In genomic region chr19:35862528-35862927, GRCh38 we compare ENCODE assay signal across 24 cellular contexts. TPM values are rescaled to one million over a fixed set of nuclear protein-coding genes. Genes with fewer than 3 reads are reported as not detected.
DNase-seq lines count a peak whose midpoint lies in the region; ATAC-seq, FAIRE-seq and TF ChIP-seq lines count a peak whose summit lies in the region.
"Had no signal": no experiment of that assay in that cellular context is flagged by ENCODE, and none has a peak within 500 bp of the region (broad histone marks: within the 10 kb centered on the region; RNA-seq: fewer than 3 reads in every experiment).

No MANE protein-coding gene starts in this region.

- TF ChIP-seq EP300 in K562 (IDR thresholded peaks at IDR 0.05; ENCODE audit: low read length), result no peak

- no peaks in the 10 kb centered on the region for H3K9me1 ChIP-seq in K562 (ENCODE audit: control insufficient read depth, insufficient read depth, low read length)

- H3K36me3 Mint-ChIP-seq in natural killer cell treated with Interleukin-12 subunit alpha and Interleukin-12 subunit beta and Interleukin-15 and Interleukin-18, amount 100 ng/mL, for 72 hours, result no peaks in the 10 kb centered on the region
- H3K36me3 Mint-ChIP-seq in natural killer cell, result no peaks in the 10 kb centered on the region

- H3K79me2 ChIP-seq in K562 (ENCODE audit: control insufficient read depth, insufficient read depth, low read length), result no peaks in the 10 kb centered on the region

- WGBS in K562 (ENCODE audit: insufficient coverage, low coverage, missing lambda C conversion rate), result 19% methylated on average over 13 of the region's 14 CpGs
- 77% methylated on average over 7 of the region's 14 CpGs for WGBS in right lobe of liver (ENCODE audit: insufficient coverage, low coverage, low lambda C conversion rate, missing lambda C conversion rate)

- no peak for ATAC-seq in natural killer cell treated with Interleukin-12 subunit alpha and Interleukin-12 subunit beta and Interleukin-15 and Interleukin-18, amount 100 ng/mL, for 72 hours
- no peak for ATAC-seq in natural killer cell
- ATAC-seq in K562, result peak; percentile 78
- ATAC-seq in right lobe of liver, result peak; percentile 42 to 53 (median 44)
- no peak for ATAC-seq in HG02885 (IDR thresholded peaks at IDR 0.05; ENCODE audit: poor library complexity, unreplicated experiment)
- ATAC-seq: GM12878, SK-N-SH treated with all-trans-retinoic acid at 6 μM for 48 hours had no signal

- peak; percentile 47 for DNase-seq in natural killer cell treated with Interleukin-12 subunit alpha and Interleukin-12 subunit beta and Interleukin-15 and Interleukin-18, amount 100 ng/mL, for 72 hours (ENCODE audit: low spot score)
- no peak for DNase-seq in natural killer cell
- DNase-seq in K562 (ENCODE audit: extremely low read depth in 1 of 4, low spot score in 3 of 4), result peak in 3 of 4 experiments; percentile 32 to 59 (median 54)
- no peak for DNase-seq in right lobe of liver
- DNase-seq in 8988T, result no peak
- no peak for DNase-seq in NCI-H774 (lab: John Stamatoyannopoulos, UW)
- DNase-seq: AML-193; GM23248; NCI-H1417; NCI-H1930; NCI-H226; NCI-H524 treated with DMSO at 0.1 percent for 48 hours; NK-92 treated with Interleukin-12 subunit alpha and Interleukin-12 subunit beta, amount 100 ng/mL, for 24 hours; SHP77 treated with DMSO at 0.1 percent for 48 hours; T-helper 1 cell had no signal

- CTCF ChIA-PET in K562 (lab: Yijun Ruan, JAX; ENCODE audit: low intra/inter-chr PET ratio), result no interaction called here

- no peak for TF ChIP-seq RAD21 in K562 (CRISPR knock-in tag; conservative IDR thresholded peaks at IDR 0.05 in 1 of 2, IDR thresholded peaks at IDR 0.05 in 1 of 2)

- no peak overlapping the region for H3K4me3 ChIP-seq in K562
- H3K4me3 ChIP-seq in right lobe of liver, result no peak overlapping the region
- H3K4me3 ChIP-seq: GM12878, GM23248 had no signal

- no peak overlapping the region for H3K9ac ChIP-seq in K562 (ENCODE audit: insufficient read depth in 1 of 2, low read depth in 2 of 2, low read length in 2 of 2)
- H3K9ac ChIP-seq: GM23248, KMS-11 had no signal

- TF ChIP-seq POLR2A in K562 (conservative IDR thresholded peaks at IDR 0.05) (no peak), right lobe of liver (IDR thresholded peaks at IDR 0.05) (no peak)

- no TSS peak for BruUV-seq in K562 (replicated peaks; lab: Mats Ljungman, UMichigan)

- no peaks in the 10 kb centered on the region for H3K36me3 ChIP-seq in K562 (ENCODE audit: control insufficient read depth, insufficient read depth, low read length)
- no peaks in the 10 kb centered on the region for H3K36me3 ChIP-seq in right lobe of liver

- peaks cover 43 to 56% of the 10 kb centered on the region in 2 donors for H3K27me3 Mint-ChIP-seq in natural killer cell treated with Interleukin-12 subunit alpha and Interleukin-12 subunit beta and Interleukin-15 and Interleukin-18, amount 100 ng/mL, for 72 hours
- H3K27me3 Mint-ChIP-seq in natural killer cell (ENCODE audit: low read depth in 2 of 2), result peaks cover 58% of the 10 kb centered on the region in 2 donors

- no peak overlapping the region for H3K27ac Mint-ChIP-seq in natural killer cell treated with Interleukin-12 subunit alpha and Interleukin-12 subunit beta and Interleukin-15 and Interleukin-18, amount 100 ng/mL, for 72 hours
- no peak overlapping the region for H3K27ac Mint-ChIP-seq in natural killer cell

- TF ChIP-seq CTCF in natural killer cell (IDR thresholded peaks at IDR 0.05) (no peak), K562 (IDR thresholded peaks at IDR 0.05 in 2 of 3, conservative IDR thresholded peaks at IDR 0.05 in 1 of 3; ENCODE audit: insufficient read depth in 2 of 3, low read depth in 1 of 3, low read length in 3 of 3) (no peak), right lobe of liver (IDR thresholded peaks at IDR 0.05) (no peak)

- H2AFZ ChIP-seq in K562 (ENCODE audit: low read depth, low read length), result 0 out of 2 replicates have a peak overlapping the region, but pooled peaks have one; percentile 18
- H2AFZ ChIP-seq: GM23248 had no signal

- intact Hi-C loops in natural killer cell (cut with micrococcal nuclease) (no loop called here), K562 (cut with micrococcal nuclease) (no loop called here), right lobe of liver (cut with DNase I) (no loop called here)

- H4K20me1 ChIP-seq in K562 (replicated peaks; ENCODE audit: control insufficient read depth, insufficient read depth, low read length), result no peaks in the 10 kb centered on the region

- POLR2A ChIA-PET in K562 (lab: Yijun Ruan, JAX), result no interaction called here

- peaks cover 5% of the 10 kb centered on the region; the same call in 1 of the 2 replicates for H3K9me3 ChIP-seq in K562 (replicated peaks; ENCODE audit: control insufficient read depth, insufficient read depth, low read depth, low read length)
- no peaks in the 10 kb centered on the region for H3K9me3 ChIP-seq in right lobe of liver

- H3K4me1 ChIP-seq in K562 (replicated peaks in 1 of 2; ENCODE audit: control insufficient read depth in 2 of 2, insufficient read depth in 2 of 2, low read length in 2 of 2) (peaks cover 7 to 34% of the 10 kb centered on the region in 2 experiments; a peak in 3 of 5 replicates), right lobe of liver (no peaks in the 10 kb centered on the region)

- no peak overlapping the region for H3K4me2 ChIP-seq in K562 (ENCODE audit: insufficient read depth, low read length)
- H3K4me2 ChIP-seq: KMS-11 had no signal

- peak; percentile 54 for FAIRE-seq in K562 (lab: Jason Lieb, UNC)
- FAIRE-seq: GM12878, GM19239 had no signal

- in situ Hi-C loops in K562 (cut with MboI), result no loop called here

- H3K27ac ChIP-seq in K562 (ENCODE audit: extremely low read depth, low read depth, low read length), result no peak overlapping the region
- no peak overlapping the region for H3K27ac ChIP-seq in right lobe of liver
- H3K27ac ChIP-seq: C4-2B, GM23248, KMS-11 had no signal

- peaks cover 0 to 5% of the 10 kb centered on the region in 2 donors for H3K4me1 Mint-ChIP-seq in natural killer cell treated with Interleukin-12 subunit alpha and Interleukin-12 subunit beta and Interleukin-15 and Interleukin-18, amount 100 ng/mL, for 72 hours (ENCODE audit: low read depth in 2 of 2)
- peaks cover 0 to 6% of the 10 kb centered on the region in 2 donors for H3K4me1 Mint-ChIP-seq in natural killer cell

- H3K27me3 ChIP-seq in K562 (ENCODE audit: control insufficient read depth in 2 of 2, insufficient read depth in 2 of 2, low read length in 2 of 2), result peaks cover 6 to 26% of the 10 kb centered on the region in 2 experiments; a peak in 3 of 5 replicates
- no peaks in the 10 kb centered on the region for H3K27me3 ChIP-seq in right lobe of liver

- H3K4me3 Mint-ChIP-seq in natural killer cell treated with Interleukin-12 subunit alpha and Interleukin-12 subunit beta and Interleukin-15 and Interleukin-18, amount 100 ng/mL, for 72 hours, result no peak overlapping the region
- no peak overlapping the region for H3K4me3 Mint-ChIP-seq in natural killer cell

- H3K9me3 Mint-ChIP-seq in natural killer cell treated with Interleukin-12 subunit alpha and Interleukin-12 subunit beta and Interleukin-15 and Interleukin-18, amount 100 ng/mL, for 72 hours, result no peaks in the 10 kb centered on the region
- no peaks in the 10 kb centered on the region for H3K9me3 Mint-ChIP-seq in natural killer cell

RNA-seq across cellular contexts. Expression of gene KIRREL2, which starts 5.8 kb away (rescaled TPM):
- total RNA-seq in natural killer cell treated with Interleukin-12 subunit alpha and Interleukin-12 subunit beta and Interleukin-15 and Interleukin-18, amount 100 ng/mL, for 72 hours, result 1 to 10 TPM; 1.3 to 2.2 TPM
- total RNA-seq in natural killer cell, result under 1 TPM in 1 of 3 donors, not detected in 2; 0.27 TPM
- 0.42 TPM in 1 of 2 replicates, not detected in the other for total RNA-seq in K562 (2011; cell fraction: chromatin; rRNA removed; ENCODE audit: low replicate concordance)
- total RNA-seq in K562 (2011; cell fraction: nucleolus; rRNA removed), result 0.26 and 0.50 TPM in 2 replicates
- 0.15 and 0.23 TPM in 2 replicates for total RNA-seq in K562 (2011; cell fraction: nucleoplasm; rRNA removed)
- total RNA-seq in K562 (2014; rRNA removed), result not detected in 2 replicates
- not detected in 2 replicates for total RNA-seq in K562 (2014; rRNA removed; fragmentation: Illumina TruSeq; extraction: Trizol)
- total RNA-seq in K562 (2015; rRNA removed; fragmentation: Illumina TruSeq; extraction: Trizol), result 0.04 and 0.07 TPM in 2 replicates
- 0.09 and 0.16 TPM in 2 replicates for total RNA-seq in K562 (2021)
- 0.08 and 0.10 TPM in 2 replicates for polyA plus RNA-seq in K562 (2011; rRNA removed)
- polyA plus RNA-seq in K562 (2011; cell fraction: cytosol; rRNA removed), result 0.07 and 0.13 TPM in 2 replicates
- 0.22 and 0.41 TPM in 2 replicates for polyA plus RNA-seq in K562 (2011; cell fraction: nucleus; rRNA removed)
- polyA plus RNA-seq in K562 (2012), result 0.05 and 0.11 TPM in 2 replicates
- 0.04 TPM in 1 of 2 replicates, not detected in the other for polyA plus RNA-seq in K562 (2014; fragmentation: Illumina TruSeq; extraction: Trizol)
- under 1 TPM in 1 of 2 experiments, not detected in 1; 0.01 TPM for polyA plus RNA-seq in K562 (2014; fragmentation: Nextera tagmentation; extraction: Ambion mirVana)
- 0.11 and 0.12 TPM in 2 replicates for polyA plus RNA-seq in K562 (2014; rRNA removed)
- 0.07 TPM in 1 of 2 replicates, not detected in the other for polyA minus RNA-seq in K562 (2011; rRNA and poly(A)+ RNA removed)
- polyA minus RNA-seq in K562 (2011; cell fraction: cytosol; rRNA and poly(A)+ RNA removed), result not detected in 2 replicates
- 0.13 TPM in 1 of 2 replicates, not detected in the other for polyA minus RNA-seq in K562 (2011; cell fraction: nucleus; rRNA and poly(A)+ RNA removed)
- not detected for total RNA-seq in right lobe of liver
- total RNA-seq: GM12878, GM23248 had no signal
- polyA plus RNA-seq: GM23248 had no signal

RNA-seq across cellular contexts. Expression of gene APLP1, which starts 5.8 kb away (rescaled TPM):
- 1 to 10 TPM; 1.9 TPM for total RNA-seq in natural killer cell treated with Interleukin-12 subunit alpha and Interleukin-12 subunit beta and Interleukin-15 and Interleukin-18, amount 100 ng/mL, for 72 hours
- not detected for total RNA-seq in natural killer cell
- total RNA-seq in K562 (2011; cell fraction: chromatin; rRNA removed; ENCODE audit: low replicate concordance), result 3.3 and 19.3 TPM in 2 replicates
- total RNA-seq in K562 (2011; cell fraction: nucleolus; rRNA removed), result 8.6 and 11.2 TPM in 2 replicates
- total RNA-seq in K562 (2011; cell fraction: nucleoplasm; rRNA removed), result 7.1 and 7.3 TPM in 2 replicates
- 5.8 and 9.0 TPM in 2 replicates for total RNA-seq in K562 (2014; rRNA removed)
- total RNA-seq in K562 (2014; rRNA removed; fragmentation: Illumina TruSeq; extraction: Trizol), result 2.3 and 3.0 TPM in 2 replicates
- 1.4 and 3.3 TPM in 2 replicates for total RNA-seq in K562 (2015; rRNA removed; fragmentation: Illumina TruSeq; extraction: Trizol)
- total RNA-seq in K562 (2021), result 6.9 and 9.9 TPM in 2 replicates
- polyA plus RNA-seq in K562 (2011; rRNA removed), result 4.7 and 8.9 TPM in 2 replicates
- polyA plus RNA-seq in K562 (2011; cell fraction: cytosol; rRNA removed), result 6.1 and 8.3 TPM in 2 replicates
- polyA plus RNA-seq in K562 (2011; cell fraction: nucleus; rRNA removed), result 16.1 and 16.8 TPM in 2 replicates
- 8.7 and 13.6 TPM in 2 replicates for polyA plus RNA-seq in K562 (2012)
- polyA plus RNA-seq in K562 (2014; fragmentation: Illumina TruSeq; extraction: Trizol), result 6.6 and 7.8 TPM in 2 replicates
- polyA plus RNA-seq in K562 (2014; fragmentation: Nextera tagmentation; extraction: Ambion mirVana), result under 1 TPM; 0.69 to 0.87 TPM
- polyA plus RNA-seq in K562 (2014; rRNA removed), result 6.0 and 8.2 TPM in 2 replicates
- 1.1 and 1.4 TPM in 2 replicates for polyA minus RNA-seq in K562 (2011; rRNA and poly(A)+ RNA removed)
- polyA minus RNA-seq in K562 (2011; cell fraction: cytosol; rRNA and poly(A)+ RNA removed), result 2.1 and 4.9 TPM in 2 replicates
- 4.7 and 6.4 TPM in 2 replicates for polyA minus RNA-seq in K562 (2011; cell fraction: nucleus; rRNA and poly(A)+ RNA removed)
- total RNA-seq in right lobe of liver, result 1 to 10 TPM in 1 of 6 experiments, under 1 TPM in 2, not detected in 3; 0.27 to 1.5 (median 0.37) TPM

RNA-seq across cellular contexts. Expression of gene NPHS1, which starts 10.2 kb away (rescaled TPM):
- total RNA-seq in natural killer cell treated with Interleukin-12 subunit alpha and Interleukin-12 subunit beta and Interleukin-15 and Interleukin-18, amount 100 ng/mL, for 72 hours, result not detected
- under 1 TPM in 1 of 3 donors, not detected in 2; 0.93 TPM for total RNA-seq in natural killer cell
- 0.32 TPM in 1 of 2 replicates, not detected in the other for total RNA-seq in K562 (2011; cell fraction: chromatin; rRNA removed; ENCODE audit: low replicate concordance)
- total RNA-seq in K562 (2011; cell fraction: nucleolus; rRNA removed), result 0.17 and 0.39 TPM in 2 replicates
- not detected in 2 replicates for total RNA-seq in K562 (2011; cell fraction: nucleoplasm; rRNA removed)
- total RNA-seq in K562 (2014; rRNA removed), result 0.23 TPM in 1 of 2 replicates, not detected in the other
- not detected in 2 replicates for total RNA-seq in K562 (2014; rRNA removed; fragmentation: Illumina TruSeq; extraction: Trizol)
- not detected in 2 replicates for total RNA-seq in K562 (2015; rRNA removed; fragmentation: Illumina TruSeq; extraction: Trizol)
- total RNA-seq in K562 (2021), result 0.04 TPM in 1 of 2 replicates, not detected in the other
- polyA plus RNA-seq in K562 (2011; rRNA removed), result 0.01 and 0.12 TPM in 2 replicates
- 0.04 TPM in 1 of 2 replicates, not detected in the other for polyA plus RNA-seq in K562 (2011; cell fraction: cytosol; rRNA removed)
- polyA plus RNA-seq in K562 (2011; cell fraction: nucleus; rRNA removed), result 0.10 and 0.21 TPM in 2 replicates
- polyA plus RNA-seq in K562 (2012), result 0.12 and 3.3 TPM in 2 replicates
- polyA plus RNA-seq in K562 (2014; fragmentation: Illumina TruSeq; extraction: Trizol), result not detected in 2 replicates
- polyA plus RNA-seq in K562 (2014; fragmentation: Nextera tagmentation; extraction: Ambion mirVana), result not detected
- 0.03 and 0.28 TPM in 2 replicates for polyA plus RNA-seq in K562 (2014; rRNA removed)
- not detected in 2 replicates for polyA minus RNA-seq in K562 (2011; rRNA and poly(A)+ RNA removed)
- polyA minus RNA-seq in K562 (2011; cell fraction: cytosol; rRNA and poly(A)+ RNA removed), result not detected in 2 replicates
- not detected in 2 replicates for polyA minus RNA-seq in K562 (2011; cell fraction: nucleus; rRNA and poly(A)+ RNA removed)
- not detected for total RNA-seq in right lobe of liver
- total RNA-seq: Daoy, GM12878, GM23248, M059J, OCI-LY7 had no signal
- polyA plus RNA-seq: GM12878, GM23248 had no signal

RNA-seq across cellular contexts. Expression of gene NFKBID, which starts 37.8 kb away (rescaled TPM):
- total RNA-seq in natural killer cell treated with Interleukin-12 subunit alpha and Interleukin-12 subunit beta and Interleukin-15 and Interleukin-18, amount 100 ng/mL, for 72 hours, result 10 to 100 TPM; 54.4 to 68.7 TPM
- total RNA-seq in natural killer cell (100 to 1,000 TPM in 2 of 3 donors, 10 to 100 TPM in 1; 90.1 to 220 (median 101) TPM), K562 (2014; rRNA removed) (8.9 and 12.9 TPM in 2 replicates), K562 (2014; rRNA removed; fragmentation: Illumina TruSeq; extraction: Trizol) (1.7 and 2.9 TPM in 2 replicates), K562 (2015; rRNA removed; fragmentation: Illumina TruSeq; extraction: Trizol) (6.6 and 7.1 TPM in 2 replicates), K562 (2021) (9.3 and 10.0 TPM in 2 replicates), right lobe of liver (1 to 10 TPM; 1.0 to 2.6 (median 1.7) TPM)
- 15.7 and 63.9 TPM in 2 replicates for total RNA-seq in K562 (2011; cell fraction: chromatin; rRNA removed; ENCODE audit: low replicate concordance)
- total RNA-seq in K562 (2011; cell fraction: nucleolus; rRNA removed), result 48.6 and 61.0 TPM in 2 replicates
- total RNA-seq in K562 (2011; cell fraction: nucleoplasm; rRNA removed), result 27.9 and 29.7 TPM in 2 replicates
- polyA plus RNA-seq in K562 (2011; rRNA removed) (3.3 and 6.8 TPM in 2 replicates), K562 (2014; fragmentation: Illumina TruSeq; extraction: Trizol) (3.6 and 4.1 TPM in 2 replicates), K562 (2014; fragmentation: Nextera tagmentation; extraction: Ambion mirVana) (under 1 TPM; 0.65 to 0.92 TPM), K562 (2014; rRNA removed) (6.3 and 8.9 TPM in 2 replicates)
- polyA plus RNA-seq in K562 (2011; cell fraction: cytosol; rRNA removed), result 5.3 and 6.4 TPM in 2 replicates
- polyA plus RNA-seq in K562 (2011; cell fraction: nucleus; rRNA removed), result 43.9 and 60.1 TPM in 2 replicates
- polyA plus RNA-seq in K562 (2012), result 2.7 and 5.6 TPM in 2 replicates
- polyA minus RNA-seq in K562 (2011; rRNA and poly(A)+ RNA removed), result 3.2 and 6.3 TPM in 2 replicates
- polyA minus RNA-seq in K562 (2011; cell fraction: cytosol; rRNA and poly(A)+ RNA removed), result 10.9 and 12.1 TPM in 2 replicates
- 20.7 and 27.1 TPM in 2 replicates for polyA minus RNA-seq in K562 (2011; cell fraction: nucleus; rRNA and poly(A)+ RNA removed)

RNA-seq across cellular contexts. Expression of gene HCST, which starts 39.8 kb away (rescaled TPM):
- 100 to 1,000 TPM; 154 to 228 TPM for total RNA-seq in natural killer cell treated with Interleukin-12 subunit alpha and Interleukin-12 subunit beta and Interleukin-15 and Interleukin-18, amount 100 ng/mL, for 72 hours
- 100 to 1,000 TPM; 281 to 307 (median 296) TPM for total RNA-seq in natural killer cell
- 1.0 TPM in 1 of 2 replicates, not detected in the other for total RNA-seq in K562 (2011; cell fraction: chromatin; rRNA removed; ENCODE audit: low replicate concordance)
- total RNA-seq in K562 (2011; cell fraction: nucleolus; rRNA removed), result 1.7 and 2.2 TPM in 2 replicates
- total RNA-seq in K562 (2011; cell fraction: nucleoplasm; rRNA removed), result 0.81 and 2.4 TPM in 2 replicates
- not detected in 2 replicates for total RNA-seq in K562 (2014; rRNA removed)
- 0.29 TPM in 1 of 2 replicates, not detected in the other for total RNA-seq in K562 (2014; rRNA removed; fragmentation: Illumina TruSeq; extraction: Trizol)
- total RNA-seq in K562 (2015; rRNA removed; fragmentation: Illumina TruSeq; extraction: Trizol), result 0.65 and 0.94 TPM in 2 replicates
- 0.47 and 1.6 TPM in 2 replicates for total RNA-seq in K562 (2021)
- polyA plus RNA-seq in K562 (2011; rRNA removed), result 1.3 and 1.9 TPM in 2 replicates
- polyA plus RNA-seq in K562 (2011; cell fraction: cytosol; rRNA removed), result 1.4 and 17.5 TPM in 2 replicates
- polyA plus RNA-seq in K562 (2011; cell fraction: nucleus; rRNA removed), result 0.86 and 1.3 TPM in 2 replicates
- 1.2 and 1.6 TPM in 2 replicates for polyA plus RNA-seq in K562 (2012)
- polyA plus RNA-seq in K562 (2014; fragmentation: Illumina TruSeq; extraction: Trizol), result not detected in 2 replicates
- 1 to 10 TPM in 1 of 2 experiments, under 1 TPM in 1; 0.95 to 1.0 TPM for polyA plus RNA-seq in K562 (2014; fragmentation: Nextera tagmentation; extraction: Ambion mirVana)
- 1.1 and 1.9 TPM in 2 replicates for polyA plus RNA-seq in K562 (2014; rRNA removed)
- polyA minus RNA-seq in K562 (2011; rRNA and poly(A)+ RNA removed), result 1.7 TPM in 1 of 2 replicates, not detected in the other
- polyA minus RNA-seq in K562 (2011; cell fraction: cytosol; rRNA and poly(A)+ RNA removed), result 1.8 TPM in 1 of 2 replicates, not detected in the other
- not detected in 2 replicates for polyA minus RNA-seq in K562 (2011; cell fraction: nucleus; rRNA and poly(A)+ RNA removed)
- 1 to 10 TPM in 5 of 6 experiments, not detected in 1; 1.7 to 4.2 (median 2.4) TPM for total RNA-seq in right lobe of liver
- total RNA-seq: Daoy, GM23248, M059J had no signal

Comparison
In these comparisons a context has a peak if more than half of its experiments do, and no peak if none do; other contexts are left out.
1. DNase-seq: peak in natural killer cell treated with Interleukin-12 subunit alpha and Interleukin-12 subunit beta and Interleukin-15 and Interleukin-18, amount 100 ng/mL, for 72 hours (single experiment) and K562 (3 of 4); none in natural killer cell (single experiment), right lobe of liver (0 of 3), 8988T (single experiment) and NCI-H774 (single experiment).
2. ATAC-seq: peak in K562 (single experiment) and right lobe of liver (4 of 4); none in natural killer cell treated with Interleukin-12 subunit alpha and Interleukin-12 subunit beta and Interleukin-15 and Interleukin-18, amount 100 ng/mL, for 72 hours (0 of 2), natural killer cell (0 of 3) and HG02885 (single experiment).